In genomic region chr6:39314273-39314790, GRCh38 we compare ENCODE assay signal across 11 cellular contexts. TPM values are rescaled to one million over a fixed set of nuclear protein-coding genes. Genes with fewer than 3 reads are reported as not detected.
DNase-seq lines count a peak whose midpoint lies in the region; ATAC-seq and TF ChIP-seq lines count a peak whose summit lies in the region.
"Had no signal": no experiment of that assay in that cellular context is flagged by ENCODE, and none has a peak within 500 bp of the region (broad histone marks: within the 10 kb centered on the region; RNA-seq: fewer than 3 reads in every experiment).

KCNK17 (minus strand) TSS chr6:39314419; CDS start chr6:39314320, 99 bp downstream.

- CTCF ChIA-PET in mammary epithelial cell (lab: Charles Lee; ENCODE audit: low non-redundant PET), result no interaction called here

- no TSS peak for BruUV-seq in mammary epithelial cell (replicated peaks; lab: Mats Ljungman, UMichigan)

- dilution Hi-C loops in mammary epithelial cell (cut with HindIII; ENCODE audit: low sequenced_read_pairs), result no loop called here

- no peak for TF ChIP-seq CTCF in cardiac muscle cell (IDR thresholded peaks at IDR 0.05; ENCODE audit: low read depth, low read length)
- no peak for TF ChIP-seq CTCF in mammary epithelial cell (conservative IDR thresholded peaks at IDR 0.05 in 1 of 2, IDR thresholded peaks at IDR 0.05 in 1 of 2; ENCODE audit: extremely low read depth in 1 of 2, insufficient read depth in 1 of 2, low read depth in 1 of 2, low read length in 2 of 2)
- no peak for TF ChIP-seq CTCF in mucosa of descending colon (IDR thresholded peaks at IDR 0.05)

- H3K36me3 ChIP-seq in cardiac muscle cell (no peaks in the 10 kb centered on the region), mammary epithelial cell (ENCODE audit: insufficient read depth, low read length) (no peaks in the 10 kb centered on the region), mucosa of descending colon (ENCODE audit: low read depth) (no peaks in the 10 kb centered on the region), urinary bladder (ENCODE audit: insufficient read depth) (no peaks in the 10 kb centered on the region)

- H3K4me2 ChIP-seq in mammary epithelial cell (ENCODE audit: insufficient read depth, low read depth, low read length), result peak within 1 kb of the TSS; percentile 19

- intact Hi-C loops in Right ventricle myocardium inferior (cut with DNase I), result no loop called here
- intact Hi-C loops in mammary epithelial cell (cut with micrococcal nuclease), result no loop called here
- intact Hi-C loops in mucosa of descending colon (cut with DNase I, micrococcal nuclease), result loop anchor here in 1 of 2 donors (5.0 kb wide), 1 partner anchor 442 kb away; no protein-coding TSS in a partner anchor

- peaks cover 71% of the 10 kb centered on the region for H3K27me3 ChIP-seq in cardiac muscle cell
- peaks cover 18% of the 10 kb centered on the region for H3K27me3 ChIP-seq in mammary epithelial cell (ENCODE audit: insufficient read depth, low read length)

- H3K79me2 ChIP-seq in mammary epithelial cell (ENCODE audit: insufficient read depth, low read length), result no peaks in the 10 kb centered on the region

- H3K4me3 ChIP-seq in cardiac muscle cell (peak within 1 kb of the TSS; percentile 24), mammary epithelial cell (replicated peaks in 1 of 3; ENCODE audit: insufficient read depth in 1 of 3, low read depth in 2 of 3, low read length in 3 of 3) (no peak within 1 kb of the TSS), mucosa of descending colon (no peak within 1 kb of the TSS), urinary bladder (ENCODE audit: low read depth, low read length) (peak within 1 kb of the TSS; percentile 32)

- no peaks in the 10 kb centered on the region for H3K9me3 ChIP-seq in cardiac muscle cell (ENCODE audit: low read depth)
- no peaks in the 10 kb centered on the region for H3K9me3 ChIP-seq in mammary epithelial cell (replicated peaks; ENCODE audit: insufficient read depth, low read length)
- no peaks in the 10 kb centered on the region for H3K9me3 ChIP-seq in mucosa of descending colon

- H2AFZ ChIP-seq in mammary epithelial cell (ENCODE audit: low read depth, low read length), result no peak within 1 kb of the TSS

- in situ Hi-C loops in mammary epithelial cell (cut with MboI; ENCODE audit: low sequenced_read_pairs in 2 of 2), result loop anchor here (25.0 kb wide), 2 partner anchors 427 to 452 kb away; no protein-coding TSS in a partner anchor

- H3K27ac ChIP-seq in cardiac muscle cell, result no peak within 1 kb of the TSS
- H3K27ac ChIP-seq in mammary epithelial cell (ENCODE audit: insufficient read depth, low read depth, low read length), result no peak within 1 kb of the TSS
- no peak within 1 kb of the TSS for H3K27ac ChIP-seq in urinary bladder (ENCODE audit: low read depth)

- 29% methylated on average over 14 of the region's 28 CpGs for WGBS in mammary epithelial cell (ENCODE audit: low coverage, missing lambda C conversion rate)
- 17% methylated on average over 28 of the region's 28 CpGs for WGBS in urinary bladder

- ATAC-seq in Right ventricle myocardium inferior, result no peak
- peak; percentile 7 for ATAC-seq in mucosa of descending colon
- ATAC-seq: HCT116 had no signal

- H3K4me1 ChIP-seq in cardiac muscle cell (ENCODE audit: low read depth), result no peaks in the 10 kb centered on the region
- no peaks in the 10 kb centered on the region for H3K4me1 ChIP-seq in mammary epithelial cell (ENCODE audit: insufficient read depth, low read length)
- peaks cover 17% of the 10 kb centered on the region for H3K4me1 ChIP-seq in mucosa of descending colon (ENCODE audit: low read depth)
- H3K4me1 ChIP-seq in urinary bladder (ENCODE audit: insufficient read depth), result no peaks in the 10 kb centered on the region

- H3K9ac ChIP-seq in mammary epithelial cell (ENCODE audit: insufficient read depth, low read length), result no peak within 1 kb of the TSS

- no peaks in the 10 kb centered on the region for H4K20me1 ChIP-seq in mammary epithelial cell (ENCODE audit: insufficient read depth, low read length)

- DNase-seq in cardiac muscle cell (ENCODE audit: low read depth in 1 of 2, low spot score in 1 of 2) (no peak), Right ventricle myocardium inferior (ENCODE audit: missing footprints) (no peak), mammary epithelial cell (no peak), mucosa of descending colon (no peak), D341Med (ENCODE audit: low spot score) (no peak), NCI-H187 (lab: John Stamatoyannopoulos, UW) (no peak), anterior cingulate cortex (lab: John Stamatoyannopoulos, UW) (no peak)
- DNase-seq: NCI-H2107, SW 1271 had no signal

RNA-seq across cellular contexts. Expression of gene KCNK17, which starts in this region (rescaled TPM):
- total RNA-seq in cardiac muscle cell (not detected in 2 replicates), Right ventricle myocardium inferior (not detected), mammary epithelial cell (10 to 100 TPM in 1 of 2 donors, not detected in 1; 13.0 TPM), mucosa of descending colon (under 1 TPM in 2 of 3 donors, not detected in 1; 0.24 to 0.63 TPM), urinary bladder (0.95 TPM)
- polyA plus RNA-seq in cardiac muscle cell (not detected in 2 replicates), mammary epithelial cell (not detected), urinary bladder (0.52 TPM)
- not detected for polyA minus RNA-seq in mammary epithelial cell

Comparison
In these comparisons a context has a peak if more than half of its experiments do, and no peak if none do; other contexts are left out.
1. Peak in ATAC-seq in mucosa of descending colon; RNA of the gene not detected or under 1 TPM.
2. H3K4me3 ChIP-seq: peak in cardiac muscle cell (single experiment) and urinary bladder (single experiment); none in mammary epithelial cell (0 of 3) and mucosa of descending colon (single experiment).